Comparison of ENCODE assay signal across 1 cellular context in the genomic region with DNA sequence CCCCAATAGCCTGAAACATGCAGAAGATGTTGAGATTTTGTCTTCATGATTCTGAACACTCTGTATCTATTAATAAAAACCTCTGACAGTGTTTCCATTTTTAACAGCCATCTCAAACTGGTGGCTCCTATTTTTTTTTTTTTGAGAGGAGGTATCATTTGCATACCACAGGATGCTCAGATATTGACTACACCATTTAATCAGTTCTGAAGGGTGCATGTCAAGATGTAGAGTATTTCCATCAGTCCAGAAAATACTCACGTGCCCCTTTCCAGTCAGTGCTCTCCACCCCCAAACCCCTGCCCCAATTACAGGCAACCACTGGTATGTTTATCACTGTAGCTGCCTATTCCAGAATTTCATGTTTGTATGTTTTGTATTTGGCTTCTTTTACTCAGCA.
TF ChIP-seq lines count a peak whose summit lies in the region.

No MANE protein-coding gene starts in this region.

TF ChIP-seq in SK-N-SH treated with all-trans-retinoic acid at 6 μM for 48 hours, 23 proteins besides CTCF, POLR2A, EP300 and RAD21 (continued from another document):
- TF ChIP-seq SNAI2 (CRISPR knock-in tag; IDR thresholded peaks at IDR 0.05) = no peak
- TF ChIP-seq, protein P1, sequence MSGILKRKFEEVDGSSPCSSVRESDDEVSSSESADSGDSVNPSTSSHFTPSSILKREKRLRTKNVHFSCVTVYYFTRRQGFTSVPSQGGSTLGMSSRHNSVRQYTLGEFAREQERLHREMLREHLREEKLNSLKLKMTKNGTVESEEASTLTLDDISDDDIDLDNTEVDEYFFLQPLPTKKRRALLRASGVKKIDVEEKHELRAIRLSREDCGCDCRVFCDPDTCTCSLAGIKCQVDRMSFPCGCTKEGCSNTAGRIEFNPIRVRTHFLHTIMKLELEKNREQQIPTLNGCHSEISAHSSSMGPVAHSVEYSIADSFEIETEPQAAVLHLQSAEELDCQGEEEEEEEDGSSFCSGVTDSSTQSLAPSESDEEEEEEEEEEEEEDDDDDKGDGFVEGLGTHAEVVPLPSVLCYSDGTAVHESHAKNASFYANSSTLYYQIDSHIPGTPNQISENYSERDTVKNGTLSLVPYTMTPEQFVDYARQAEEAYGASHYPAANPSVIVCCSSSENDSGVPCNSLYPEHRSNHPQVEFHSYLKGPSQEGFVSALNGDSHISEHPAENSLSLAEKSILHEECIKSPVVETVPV (CRISPR knock-in tag; IDR thresholded peaks at IDR 0.05) = no peak
